In genomic region chr12:3224530-3224903, GRCh38 we compare ENCODE assay signal across 25 cellular contexts.
DNase-seq lines count a peak whose midpoint lies in the region; ATAC-seq and TF ChIP-seq lines count a peak whose summit lies in the region.
"Had no signal": no experiment of that assay in that cellular context is flagged by ENCODE, and none has a peak within 500 bp of the region (broad histone marks: within the 10 kb centered on the region; RNA-seq: fewer than 3 reads in every experiment).

No MANE protein-coding gene starts in this region.

- no peaks in the 10 kb centered on the region; the same call in 1 of the 2 replicates for H4K20me1 ChIP-seq in DND-41 (ENCODE audit: insufficient read depth, low read length)

- H3K4me1 Mint-ChIP-seq in endodermal cell (peaks cover 24% of the 10 kb centered on the region), nephron progenitor cell (peaks cover 66% of the 10 kb centered on the region)
- H3K4me1 Mint-ChIP-seq: activated CD4-positive, alpha-beta T cell treated with anti-CD3 and anti-CD28 coated beads for 36 hours; activated naive CD4-positive, alpha-beta T cell treated with anti-CD3 and anti-CD28 coated beads, Interleukin-2, amount 50 U/mL, for 24 hours; immature natural killer cell had no signal

- H3K9me3 Mint-ChIP-seq in endodermal cell (peaks cover 10% of the 10 kb centered on the region), nephron progenitor cell (peaks cover 10% of the 10 kb centered on the region)
- H3K9me3 Mint-ChIP-seq: activated naive CD4-positive, alpha-beta T cell treated with anti-CD3 and anti-CD28 coated beads, Interleukin-2, amount 50 U/mL, for 24 hours; immature natural killer cell; T-helper 2 cell treated with Interferon-gamma antibody and Interleukin-4, amounts not matched to agents 5 μg/mL and 100 μg/mL, for 36 hours had no signal

- H3K27me3 Mint-ChIP-seq in endodermal cell (ENCODE audit: insufficient read depth) (no peaks in the 10 kb centered on the region), nephron progenitor cell (ENCODE audit: low read depth, poor library complexity) (peaks cover 8% of the 10 kb centered on the region)
- H3K27me3 Mint-ChIP-seq: activated CD4-positive, alpha-beta T cell treated with anti-CD3 and anti-CD28 coated beads for 36 hours; activated naive CD4-positive, alpha-beta T cell treated with anti-CD3 and anti-CD28 coated beads, Interleukin-2, amount 50 U/mL, for 24 hours had no signal

- H3K4me1 ChIP-seq in DND-41 (ENCODE audit: insufficient read depth, low read length) (no peaks in the 10 kb centered on the region), endodermal cell (ENCODE audit: control insufficient read depth, insufficient read depth, low read length) (peaks cover 3% of the 10 kb centered on the region)
- H3K4me1 ChIP-seq: Caco-2, HAP-1 had no signal

- H3K4me3 Mint-ChIP-seq in endodermal cell (no peak overlapping the region), nephron progenitor cell (no peak overlapping the region)
- H3K4me3 Mint-ChIP-seq: activated CD4-positive, alpha-beta T cell treated with anti-CD3 and anti-CD28 coated beads for 36 hours; activated naive CD4-positive, alpha-beta T cell treated with anti-CD3 and anti-CD28 coated beads, Interleukin-2, amount 50 U/mL, for 24 hours; immature natural killer cell; T-helper 2 cell treated with Interferon-gamma antibody and Interleukin-4, amounts not matched to agents 5 μg/mL and 100 μg/mL, for 36 hours had no signal

- 87 to 94% methylated on average over 17 to 19 of the region's 19 CpGs for WGBS in endodermal cell (ENCODE audit: insufficient coverage in 1 of 2, insufficient read length in 1 of 2), 2 experiments

- TF ChIP-seq CTCF in DND-41 (IDR thresholded peaks at IDR 0.05; ENCODE audit: borderline replicate concordance, extremely low read depth, low read length, poor library complexity, severe bottlenecking) (no peak), endodermal cell (conservative IDR thresholded peaks at IDR 0.05) (no peak), nephron progenitor cell (IDR thresholded peaks at IDR 0.05) (no peak)

- no peaks in the 10 kb centered on the region for H3K79me2 ChIP-seq in DND-41 (ENCODE audit: insufficient read depth, low read length)

- H3K27ac ChIP-seq in DND-41 (ENCODE audit: low read length) (no peak overlapping the region), endodermal cell (ENCODE audit: low read depth, low read length) (no peak overlapping the region)
- H3K27ac ChIP-seq: gastroesophageal sphincter, neutrophil, RWPE1, upper lobe of right lung had no signal

- no peaks in the 10 kb centered on the region for H3K36me3 ChIP-seq in DND-41 (ENCODE audit: insufficient read depth, low read length)
- H3K36me3 ChIP-seq in endodermal cell (ENCODE audit: control insufficient read depth, insufficient read depth, low read length) = no peaks in the 10 kb centered on the region
- H3K36me3 ChIP-seq: HAP-1, neutrophil, upper lobe of right lung had no signal

- no peak overlapping the region for H3K4me2 ChIP-seq in DND-41 (ENCODE audit: insufficient read depth, low read length)

- peak overlapping the region; percentile 42 for H3K27ac Mint-ChIP-seq in endodermal cell
- H3K27ac Mint-ChIP-seq in nephron progenitor cell = peak overlapping the region; percentile 81
- H3K27ac Mint-ChIP-seq: activated CD4-positive, alpha-beta T cell treated with anti-CD3 and anti-CD28 coated beads for 36 hours; immature natural killer cell; T-helper 2 cell treated with Interferon-gamma antibody and Interleukin-4, amounts not matched to agents 5 μg/mL and 100 μg/mL, for 36 hours had no signal

- peaks cover 16% of the 10 kb centered on the region for H3K36me3 Mint-ChIP-seq in endodermal cell (ENCODE audit: low read depth)
- H3K36me3 Mint-ChIP-seq in nephron progenitor cell (ENCODE audit: low read depth) = peaks cover 17% of the 10 kb centered on the region
- H3K36me3 Mint-ChIP-seq: immature natural killer cell had no signal

- peak; percentile 62 for DNase-seq in DND-41
- peak; percentile 76 for DNase-seq in NCI-H1694 treated with DMSO at 0.1 percent for 48 hours (lab: John Stamatoyannopoulos, UW)
- no peak for DNase-seq in endodermal cell
- no peak for DNase-seq in nephron progenitor cell
- DNase-seq in amygdala (lab: John Stamatoyannopoulos, UW) = no peak
- no peak for DNase-seq in stimulated activated CD4-positive, alpha-beta T cell treated with anti-CD3 and anti-CD28 coated beads, Interleukin-15, amount 100 ng/mL, for 24 hours
- DNase-seq: activated CD4-positive, alpha-beta T cell treated with anti-CD3 and anti-CD28 coated beads for 36 hours; amniotic stem cell; C1 segment of cervical spinal cord; Caco-2; immature natural killer cell; Karpas-422; left colon; mesendoderm; NCI-H2081 treated with DMSO at 0.1 percent for 48 hours; stimulated activated naive CD8-positive, alpha-beta T cell treated with anti-CD3 and anti-CD28 coated beads, Interleukin-15, Interleukin-2, amounts not matched to agents 100 U/mL and 50 U/mL, for 24 hours; upper lobe of right lung had no signal

- ATAC-seq in DND-41 (ENCODE audit: insufficient read depth, low read depth) (peak; percentile 47), GM19395 (IDR thresholded peaks at IDR 0.05; ENCODE audit: unreplicated experiment) (no peak), HG03432 (IDR thresholded peaks at IDR 0.05; ENCODE audit: unreplicated experiment) (no peak)
- ATAC-seq: activated CD4-positive, alpha-beta T cell treated with anti-CD3 and anti-CD28 coated beads for 36 hours; gastroesophageal sphincter; left colon; upper lobe of right lung had no signal

- H3K4me3 ChIP-seq in DND-41 (ENCODE audit: low read depth in 1 of 2, low read length in 2 of 2) (no peak overlapping the region), endodermal cell (ENCODE audit: low read length) (no peak overlapping the region)
- H3K4me3 ChIP-seq: gastroesophageal sphincter, HAP-1, upper lobe of right lung had no signal

- no peak overlapping the region for H3K9ac ChIP-seq in DND-41 (ENCODE audit: low read depth, low read length)
- no peak overlapping the region for H3K9ac ChIP-seq in endodermal cell (ENCODE audit: extremely low read depth, low read length, poor library complexity, severe bottlenecking)

- H3K27me3 ChIP-seq in DND-41 (ENCODE audit: insufficient read depth, low read length, poor library complexity) (peaks cover 20% of the 10 kb centered on the region), endodermal cell (ENCODE audit: control insufficient read depth, insufficient read depth, low read length, poor library complexity, severe bottlenecking) (no peaks in the 10 kb centered on the region)
- H3K27me3 ChIP-seq: gastroesophageal sphincter, upper lobe of right lung had no signal

- H3K9me3 ChIP-seq in DND-41 (ENCODE audit: insufficient read depth, low read length, severe bottlenecking) = no peaks in the 10 kb centered on the region
- peaks cover 12% of the 10 kb centered on the region for H3K9me3 ChIP-seq in endodermal cell (ENCODE audit: control insufficient read depth, low read length)
- H3K9me3 ChIP-seq: gastroesophageal sphincter, HAP-1, neutrophil, upper lobe of right lung had no signal

- H2AFZ ChIP-seq in DND-41 (ENCODE audit: low read depth, low read length) = no peak overlapping the region

Comparison
In these comparisons a context has a peak if more than half of its experiments do, and no peak if none do; other contexts are left out.
1. DNase-seq: peak in DND-41 (single experiment) and NCI-H1694 treated with DMSO at 0.1 percent for 48 hours (single experiment); none in endodermal cell (single experiment), nephron progenitor cell (single experiment), amygdala (0 of 56) and stimulated activated CD4-positive, alpha-beta T cell treated with anti-CD3 and anti-CD28 coated beads, Interleukin-15, amount 100 ng/mL, for 24 hours (single experiment).